Comparison of ENCODE assay signal across 11 cellular contexts in genomic region chr7:139798221-139798620, GRCh38. TPM values are rescaled to one million over a fixed set of nuclear protein-coding genes. Genes with fewer than 3 reads are reported as not detected.
A peak's percentile ranks its signal among the peaks of the same experiment; 100 is the strongest.
DNase-seq lines count a peak whose midpoint lies in the region; ATAC-seq and TF ChIP-seq lines count a peak whose summit lies in the region.
"Had no signal": no experiment of that assay in that cellular context is flagged by ENCODE, and none has a peak within 500 bp of the region (broad histone marks: within the 10 kb centered on the region; RNA-seq: fewer than 3 reads in every experiment).

No MANE protein-coding gene starts in this region.

- TF ChIP-seq CTCF in GM10266 (IDR thresholded peaks at IDR 0.05; ENCODE audit: control insufficient read depth, insufficient read depth, low read depth, missing control alignments) (no peak), left ventricle myocardium inferior (IDR thresholded peaks at IDR 0.05; ENCODE audit: borderline replicate concordance) (no peak)

- H3K9me3 ChIP-seq in left ventricle myocardium inferior (replicated peaks) = no peaks in the 10 kb centered on the region

- H3K4me1 ChIP-seq in left ventricle myocardium inferior = no peaks in the 10 kb centered on the region

- H3K27ac ChIP-seq in epithelial cell of prostate (no peak overlapping the region), left ventricle myocardium inferior (replicated peaks) (no peak overlapping the region)
- H3K27ac ChIP-seq: brain microvascular endothelial cell had no signal

- intact Hi-C loops in left ventricle myocardium inferior (cut with micrococcal nuclease) = no loop called here

- POLR2A ChIA-PET in HEK293T (lab: Yijun Ruan, JAX) = no interaction called here

- ATAC-seq in GM19397 (IDR thresholded peaks at IDR 0.05; ENCODE audit: unreplicated experiment) (peak; percentile 47), HG03175 (IDR thresholded peaks at IDR 0.05; ENCODE audit: unreplicated experiment) (peak; percentile 68)

- H3K4me3 ChIP-seq in left ventricle myocardium inferior = no peak overlapping the region

- H3K27me3 ChIP-seq in left ventricle myocardium inferior (ENCODE audit: low read depth) = no peaks in the 10 kb centered on the region
- H3K27me3 ChIP-seq: brain microvascular endothelial cell had no signal

- H3K36me3 ChIP-seq in left ventricle myocardium inferior = no peaks in the 10 kb centered on the region
- H3K36me3 ChIP-seq: brain microvascular endothelial cell had no signal

- CTCF ChIA-PET in HEK293T (lab: Yijun Ruan, JAX) = no interaction called here

- DNase-seq in GM10266 (ENCODE audit: extremely low spot score) (peak; percentile 28), epithelial cell of prostate (ENCODE audit: low read depth, low spot score) (peak; percentile 31), DMS79 (lab: John Stamatoyannopoulos, UW) (no peak), HEK293T (ENCODE audit: extremely low spot score) (no peak), left ventricle myocardium inferior (no peak), dermis blood vessel endothelial cell (no peak)
- DNase-seq: activated CD8-positive, alpha-beta memory T cell treated with anti-CD3 and anti-CD28 coated beads, Interleukin-2, amount 50 U/mL, for 4 hours; brain microvascular endothelial cell had no signal

TF ChIP-seq in HEK293T, 16 proteins besides CTCF, POLR2A, EP300 and RAD21:
- no peak for TF ChIP-seq CTBP1 (IDR thresholded peaks at IDR 0.05; ENCODE audit: borderline replicate concordance)
- no peak for TF ChIP-seq FOXM1 (IDR thresholded peaks at IDR 0.05; ENCODE audit: borderline replicate concordance)
- no peak for TF ChIP-seq TARDBP (IDR thresholded peaks at IDR 0.05)
- no peak for TF ChIP-seq ARNT (IDR thresholded peaks at IDR 0.05)
- TF ChIP-seq SUZ12 (IDR thresholded peaks at IDR 0.05) = no peak
- TF ChIP-seq ELF4 (IDR thresholded peaks at IDR 0.05) = no peak
- no peak for TF ChIP-seq L3MBTL2 (conservative IDR thresholded peaks at IDR 0.05)
- no peak for TF ChIP-seq FOXK2 (IDR thresholded peaks at IDR 0.05)
- no peak for TF ChIP-seq HDGF (IDR thresholded peaks at IDR 0.05; ENCODE audit: borderline replicate concordance)
- TF ChIP-seq BHLHE40 (IDR thresholded peaks at IDR 0.05; ENCODE audit: borderline replicate concordance) = no peak
- no peak for TF ChIP-seq SP1 (IDR thresholded peaks at IDR 0.05)
- TF ChIP-seq, protein P1, sequence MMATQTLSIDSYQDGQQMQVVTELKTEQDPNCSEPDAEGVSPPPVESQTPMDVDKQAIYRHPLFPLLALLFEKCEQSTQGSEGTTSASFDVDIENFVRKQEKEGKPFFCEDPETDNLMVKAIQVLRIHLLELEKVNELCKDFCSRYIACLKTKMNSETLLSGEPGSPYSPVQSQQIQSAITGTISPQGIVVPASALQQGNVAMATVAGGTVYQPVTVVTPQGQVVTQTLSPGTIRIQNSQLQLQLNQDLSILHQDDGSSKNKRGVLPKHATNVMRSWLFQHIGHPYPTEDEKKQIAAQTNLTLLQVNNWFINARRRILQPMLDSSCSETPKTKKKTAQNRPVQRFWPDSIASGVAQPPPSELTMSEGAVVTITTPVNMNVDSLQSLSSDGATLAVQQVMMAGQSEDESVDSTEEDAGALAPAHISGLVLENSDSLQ (IDR thresholded peaks at IDR 0.05) = no peak
- no peak for TF ChIP-seq LEF1 (IDR thresholded peaks at IDR 0.05; ENCODE audit: borderline replicate concordance)
- TF ChIP-seq ZNF384 (IDR thresholded peaks at IDR 0.05) = no peak
- no peak for TF ChIP-seq FOXA1 (IDR thresholded peaks at IDR 0.05)
TF ChIP-seq in HEK293T: peak in this region for 0.

RNA-seq across cellular contexts. Expression of gene HIPK2, which starts 20.4 kb away (rescaled TPM):
- total RNA-seq in left ventricle myocardium inferior (127 TPM), dermis blood vessel endothelial cell (11.6 and 26.7 TPM in 2 replicates)

RNA-seq across cellular contexts. Expression of gene TBXAS1, which starts 30.8 kb away (rescaled TPM):
- total RNA-seq in left ventricle myocardium inferior = 3.9 TPM
- total RNA-seq in dermis blood vessel endothelial cell = 0.17 and 2.0 TPM in 2 replicates
- total RNA-seq: fibroblast of villous mesenchyme had no signal

Comparison
In these comparisons a context has a peak if more than half of its experiments do, and no peak if none do; other contexts are left out.
1. DNase-seq: peak in GM10266 (single experiment) and epithelial cell of prostate (single experiment); none in DMS79 (single experiment), HEK293T (single experiment), left ventricle myocardium inferior (single experiment) and dermis blood vessel endothelial cell (single experiment).